8 cellular contexts compared by ENCODE assay signal in genomic region chr7:44431091-44431608, GRCh38. TPM values are rescaled to one million over a fixed set of nuclear protein-coding genes. Genes with fewer than 3 reads are reported as not detected.
A peak's percentile ranks its signal among the peaks of the same experiment; 100 is the strongest.
DNase-seq lines count a peak whose midpoint lies in the region; ATAC-seq, FAIRE-seq and TF ChIP-seq lines count a peak whose summit lies in the region.

No MANE protein-coding gene starts in this region.

- H3K4me3 ChIP-seq in Loucy (ENCODE audit: low read length, poor library complexity, severe bottlenecking) (no peak overlapping the region), brain microvascular endothelial cell (ENCODE audit: low read depth, low read length) (no peak overlapping the region)

- no peak overlapping the region for H3K27ac ChIP-seq in brain microvascular endothelial cell

- no peak overlapping the region for H3K4me2 ChIP-seq in Loucy (ENCODE audit: low read depth, low read length, poor library complexity, severe bottlenecking)

- H3F3A ChIP-seq in Loucy (ENCODE audit: low read depth) = no peaks in the 10 kb centered on the region

- FAIRE-seq in D721Med (lab: Jason Lieb, UNC) = no peak

- H3K4me1 ChIP-seq in Loucy (ENCODE audit: insufficient read depth, low read length, poor library complexity, severe bottlenecking) = peaks cover 7% of the 10 kb centered on the region

- no peaks in the 10 kb centered on the region for H3K9me3 ChIP-seq in Loucy (ENCODE audit: insufficient read depth, low read depth, low read length)

- DNase-seq in D721Med (ENCODE audit: insufficient read length, low spot score) (no peak), brain microvascular endothelial cell (no peak), occipital lobe (lab: John Stamatoyannopoulos, UW) (peak; percentile 48), HCEC 1CT (no peak), AG20443 (ENCODE audit: low spot score) (no peak), Kasumi-1 (lab: John Stamatoyannopoulos, UW) (no peak)

- peak; percentile 86 for ATAC-seq in GM19438 (IDR thresholded peaks at IDR 0.05; ENCODE audit: low read depth, unreplicated experiment)

- TF ChIP-seq CTCF in D721Med (IDR thresholded peaks at IDR 0.05; ENCODE audit: insufficient read depth, missing control alignments) (peak; percentile 5), Loucy (conservative IDR thresholded peaks at IDR 0.05; ENCODE audit: low read length) (peak; percentile 54), brain microvascular endothelial cell (IDR thresholded peaks at IDR 0.05; ENCODE audit: low read depth, low read length, missing control alignments) (peak; percentile 42)

- no peaks in the 10 kb centered on the region for H3K9me2 ChIP-seq in Loucy (replicated peaks; ENCODE audit: low read depth, low read length)

- no peaks in the 10 kb centered on the region for H3K27me3 ChIP-seq in Loucy (ENCODE audit: insufficient read depth, low read length, poor library complexity, severe bottlenecking)
- no peaks in the 10 kb centered on the region for H3K27me3 ChIP-seq in brain microvascular endothelial cell (replicated peaks)

- H4K20me1 ChIP-seq in Loucy (ENCODE audit: insufficient read depth, low read length, poor library complexity, severe bottlenecking) = peaks cover 13% of the 10 kb centered on the region

- in situ Hi-C loops in brain microvascular endothelial cell (cut with HindIII; ENCODE audit: low pct_ligation_motif_present, low sequenced_read_pairs) = no loop called here

- H3K79me2 ChIP-seq in Loucy (ENCODE audit: insufficient read depth, low read length) = peaks cover 63% of the 10 kb centered on the region; the same call in 1 of the 2 replicates

- no peak overlapping the region for H3K9ac ChIP-seq in Loucy (ENCODE audit: low read depth, low read length, poor library complexity, severe bottlenecking)

- no peak overlapping the region for H2AFZ ChIP-seq in Loucy (ENCODE audit: low read length)

- peaks cover 23% of the 10 kb centered on the region; the same call in 1 of the 2 replicates for H3K36me3 ChIP-seq in Loucy (ENCODE audit: insufficient read depth, low read length)
- peaks cover 5% of the 10 kb centered on the region for H3K36me3 ChIP-seq in brain microvascular endothelial cell (replicated peaks)

RNA-seq across cellular contexts. Expression of gene NUDCD3, which starts 59.3 kb away (rescaled TPM):
- 124 TPM for total RNA-seq in occipital lobe
